ENCODE assay signal across 8 cellular contexts in the genomic region with DNA sequence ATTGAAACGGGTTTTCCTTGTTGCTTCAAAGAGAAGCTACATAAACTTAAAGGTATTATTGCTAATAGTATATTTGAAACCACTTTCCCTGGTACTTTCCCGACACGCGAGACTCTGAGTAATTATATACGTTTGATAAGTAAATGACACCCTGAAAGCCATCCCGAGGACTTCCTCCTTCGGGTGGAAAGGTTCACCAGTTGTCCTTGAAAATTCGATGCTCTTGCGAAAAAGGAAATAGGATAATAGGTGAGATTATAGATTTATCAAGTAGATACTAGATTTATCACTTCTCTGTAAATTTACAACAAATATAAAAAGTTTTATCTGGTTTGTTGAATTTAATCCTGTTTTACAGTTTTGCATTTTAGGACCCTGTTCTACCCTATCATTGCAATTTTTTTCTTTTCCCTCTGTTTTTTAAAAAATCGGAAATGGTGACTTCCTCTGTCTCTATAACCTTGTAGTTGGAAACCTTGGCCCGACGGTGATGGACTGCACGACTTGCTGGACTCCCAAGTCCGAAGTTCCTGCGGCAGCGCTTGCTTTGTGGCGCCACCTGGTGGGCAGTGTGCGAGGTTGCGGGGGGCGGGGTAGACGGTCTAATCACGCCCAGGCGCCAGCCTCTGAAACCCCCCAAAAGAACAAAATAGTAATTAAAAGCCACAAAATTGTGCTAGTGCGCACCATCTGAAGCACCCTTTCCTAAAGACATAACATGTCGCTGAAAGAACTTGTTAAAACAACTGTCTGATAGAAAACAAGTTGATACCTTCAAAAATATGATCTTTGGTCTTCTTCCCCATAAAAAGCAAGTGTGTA. TPM values are rescaled to one million over a fixed set of nuclear protein-coding genes. Genes with fewer than 3 reads are reported as not detected.
DNase-seq lines count a peak whose midpoint lies in the region; ATAC-seq and TF ChIP-seq lines count a peak whose summit lies in the region.

No MANE protein-coding gene starts in this region.

- H3K4me1 ChIP-seq in KMS-11 (ENCODE audit: low read depth, poor library complexity, severe bottlenecking): peaks cover 28% of the 10 kb centered on the region

- H3K4me3 ChIP-seq in KMS-11 (IDR thresholded peaks at IDR 0.05; ENCODE audit: insufficient read depth, low read depth, low read length): no peak overlapping the region

- H3K36me3 Mint-ChIP-seq in activated naive CD4-positive, alpha-beta T cell treated with anti-CD3 and anti-CD28 coated beads, Interleukin-2, amount 50 U/mL, for 72 hours: peaks cover 6 to 13% of the 10 kb centered on the region in 2 donors
- no peaks in the 10 kb centered on the region for H3K36me3 Mint-ChIP-seq in progenitor cell of endocrine pancreas (ENCODE audit: insufficient read depth)

- no peaks in the 10 kb centered on the region for H3K79me2 ChIP-seq in KMS-11 (ENCODE audit: insufficient read depth, low read depth)

- H3K4me1 Mint-ChIP-seq in progenitor cell of endocrine pancreas (ENCODE audit: low read depth): peaks cover 13% of the 10 kb centered on the region

- peak overlapping the region; percentile 74 for H3K4me2 ChIP-seq in KMS-11

- peaks cover 87% of the 10 kb centered on the region for H3K27me3 Mint-ChIP-seq in progenitor cell of endocrine pancreas

- in situ Hi-C loops in SK-MEL-5 (cut with HindIII; ENCODE audit: low pct_unique_long_range_greater_than_20kb, low sequenced_read_pairs): no loop called here

- peaks cover 45% of the 10 kb centered on the region for H3K27me3 ChIP-seq in KMS-11 (ENCODE audit: insufficient read depth, low read depth)

- no peaks in the 10 kb centered on the region for H3K9me3 Mint-ChIP-seq in activated naive CD4-positive, alpha-beta T cell treated with anti-CD3 and anti-CD28 coated beads, Interleukin-2, amount 50 U/mL, for 72 hours
- no peaks in the 10 kb centered on the region for H3K9me3 Mint-ChIP-seq in progenitor cell of endocrine pancreas (ENCODE audit: low read depth)

- H3K36me3 ChIP-seq in KMS-11 (ENCODE audit: insufficient read depth): no peaks in the 10 kb centered on the region

- TF ChIP-seq CTCF in KMS-11 (conservative IDR thresholded peaks at IDR 0.05; ENCODE audit: low read depth, low read length): peak; percentile 99
- peak; percentile 96 for TF ChIP-seq CTCF in progenitor cell of endocrine pancreas (IDR thresholded peaks at IDR 0.05; ENCODE audit: unreplicated experiment)

- intact Hi-C loops in head of caudate nucleus (cut with DNase I): loop anchor here (10.0 kb wide), 5 partner anchors 109 to 509 kb away; a partner anchor contains a TSS

- no peak overlapping the region for H3K27ac ChIP-seq in KMS-11

- H2AFZ ChIP-seq in KMS-11 (ENCODE audit: low read depth): peak overlapping the region; percentile 47; the same call in 1 of the 2 replicates

- peak; percentile 30 to 44 for ATAC-seq in activated naive CD4-positive, alpha-beta T cell treated with anti-CD3 and anti-CD28 coated beads, Interleukin-2, amount 50 U/mL, for 72 hours
- ATAC-seq in GM19463 (IDR thresholded peaks at IDR 0.05; ENCODE audit: unreplicated experiment) (no peak), GM18498 (IDR thresholded peaks at IDR 0.05; ENCODE audit: unreplicated experiment) (no peak)

- peak overlapping the region in 1 of 2 donors; percentile 77 for H3K27ac Mint-ChIP-seq in activated naive CD4-positive, alpha-beta T cell treated with anti-CD3 and anti-CD28 coated beads, Interleukin-2, amount 50 U/mL, for 72 hours
- H3K27ac Mint-ChIP-seq in progenitor cell of endocrine pancreas: peak overlapping the region; percentile 88

- H4K20me1 ChIP-seq in KMS-11 (ENCODE audit: insufficient read depth): no peaks in the 10 kb centered on the region

- peak; percentile 65 for DNase-seq in DMS79 treated with DMSO at 0.1 percent for 48 hours (lab: John Stamatoyannopoulos, UW)
- peak; percentile 88 for DNase-seq in SK-MEL-5 (ENCODE audit: low read depth, low spot score)
- peak in 1 of 2 donors; percentile 89 for DNase-seq in activated naive CD4-positive, alpha-beta T cell treated with anti-CD3 and anti-CD28 coated beads, Interleukin-2, amount 50 U/mL, for 72 hours (ENCODE audit: low spot score in 2 of 2)
- peak; percentile 47 to 93 (median 80) for DNase-seq in head of caudate nucleus
- peak; percentile 87 for DNase-seq in progenitor cell of endocrine pancreas (ENCODE audit: low spot score, unreplicated experiment)

- peak overlapping the region; percentile 59 for H3K4me3 Mint-ChIP-seq in progenitor cell of endocrine pancreas (ENCODE audit: low read depth)

- H3K9ac ChIP-seq in KMS-11: no peak overlapping the region

RNA-seq across cellular contexts. Expression of a gene that starts 1.0 kb away (rescaled TPM):
- 0.48 and 0.85 TPM in 2 replicates for total RNA-seq in SK-MEL-5 (2014; rRNA removed; shearing (Covaris generic))
- polyA plus RNA-seq in SK-MEL-5 (2015; cell fraction: cytosol; rRNA removed): 20.5 and 21.8 TPM in 2 replicates
- polyA plus RNA-seq in SK-MEL-5 (2015; cell fraction: nucleus; rRNA removed): 11.2 and 13.9 TPM in 2 replicates
- not detected for total RNA-seq in activated naive CD4-positive, alpha-beta T cell treated with anti-CD3 and anti-CD28 coated beads, Interleukin-2, amount 50 U/mL, for 72 hours
- total RNA-seq in progenitor cell of endocrine pancreas: 1.7 and 3.4 TPM in 2 replicates

RNA-seq across cellular contexts. Expression of a gene that starts 18.4 kb away (rescaled TPM):
- 3.6 and 4.8 TPM in 2 replicates for total RNA-seq in SK-MEL-5 (2014; rRNA removed; shearing (Covaris generic))
- 24.8 and 33.3 TPM in 2 replicates for polyA plus RNA-seq in SK-MEL-5 (2015; cell fraction: cytosol; rRNA removed)
- polyA plus RNA-seq in SK-MEL-5 (2015; cell fraction: nucleus; rRNA removed): 53.0 and 79.0 TPM in 2 replicates
- total RNA-seq in activated naive CD4-positive, alpha-beta T cell treated with anti-CD3 and anti-CD28 coated beads, Interleukin-2, amount 50 U/mL, for 72 hours: not detected
- total RNA-seq in progenitor cell of endocrine pancreas: 1.7 and 4.1 TPM in 2 replicates

Comparison
In these comparisons a context has a peak if more than half of its experiments do, and no peak if none do; other contexts are left out.
1. ATAC-seq: peak in activated naive CD4-positive, alpha-beta T cell treated with anti-CD3 and anti-CD28 coated beads, Interleukin-2, amount 50 U/mL, for 72 hours (2 of 2); none in GM19463 (single experiment) and GM18498 (single experiment).